ENCODE assay signal across 28 cellular contexts in genomic region chr1:235291599-235291998, GRCh38. TPM values are rescaled to one million over a fixed set of nuclear protein-coding genes. Genes with fewer than 3 reads are reported as not detected.
DNase-seq lines count a peak whose midpoint lies in the region; TF ChIP-seq lines count a peak whose summit lies in the region.
"Had no signal": no experiment of that assay in that cellular context is flagged by ENCODE, and none has a peak within 500 bp of the region (broad histone marks: within the 10 kb centered on the region; RNA-seq: fewer than 3 reads in every experiment).

No MANE protein-coding gene starts in this region.

- no peak overlapping the region for H3K4me3 Mint-ChIP-seq in activated T-cell treated with anti-CD3 and anti-CD28 coated beads, Interleukin-2, amount 50 U/mL, for 24 hours
- peak overlapping the region in 1 of 5 donors; percentile 29 for H3K4me3 Mint-ChIP-seq in immature natural killer cell
- H3K4me3 Mint-ChIP-seq in type B pancreatic cell, result no peak overlapping the region
- H3K4me3 Mint-ChIP-seq: natural killer cell treated with Interleukin-12 subunit alpha and Interleukin-12 subunit beta and Interleukin-15 and Interleukin-18, amount 100 ng/mL, for 72 hours; stimulated activated naive CD8-positive, alpha-beta T cell treated with anti-CD3 and anti-CD28 coated beads, Interleukin-15, amount 100 ng/mL, for 72 hours; T-cell had no signal

- TF ChIP-seq CTCF in SU-DHL-6 (IDR thresholded peaks at IDR 0.05; ENCODE audit: insufficient read depth, low read length, poor library complexity, severe bottlenecking), result no peak
- no peak for TF ChIP-seq CTCF in type B pancreatic cell (conservative IDR thresholded peaks at IDR 0.05)
- TF ChIP-seq CTCF in thyroid gland (IDR thresholded peaks at IDR 0.05), result no peak

- peaks cover 12% of the 10 kb centered on the region for H3F3A ChIP-seq in SU-DHL-6 (ENCODE audit: insufficient read depth)

- H2AFZ ChIP-seq in SU-DHL-6 (ENCODE audit: low read depth, low read length, severe bottlenecking), result no peak overlapping the region

- no peak for DNase-seq in activated T-cell treated with anti-CD3 and anti-CD28 coated beads, Interleukin-2, amount 50 U/mL, for 24 hours
- no peak for DNase-seq in activated T-cell treated with anti-CD3 and anti-CD28 coated beads, Interleukin-2, amount 50 U/mL, for 1 hour
- no peak for DNase-seq in immature natural killer cell
- no peak for DNase-seq in type B pancreatic cell (ENCODE audit: extremely low spot score, unreplicated experiment)
- no peak for DNase-seq in thyroid gland
- no peak for DNase-seq in activated CD4-positive, alpha-beta T cell treated with anti-CD3 and anti-CD28 coated beads for 1 hour
- no peak for DNase-seq in NCI-H446 treated with DMSO at 0.1 percent for 48 hours (lab: John Stamatoyannopoulos, UW)
- DNase-seq: activated T-cell treated with anti-CD3 and anti-CD28 coated beads for 4 hours; amniotic stem cell; BE2C; Calu3; DND-41; effector CD4-positive, alpha-beta T cell; left ventricle myocardium superior; midbrain; NCI-H1048; NCI-H187 treated with DMSO at 0.1 percent for 48 hours; NCI-H2171 treated with DMSO at 0.1 percent for 48 hours; NCI-H526; retina; SJCRH30; stimulated activated naive CD8-positive, alpha-beta T cell treated with anti-CD3 and anti-CD28 coated beads, Interleukin-15, amount 100 ng/mL, for 72 hours; T-cell; tibial artery had no signal

- no peak for TF ChIP-seq POLR2A in thyroid gland (IDR thresholded peaks at IDR 0.05)

- H3K4me1 Mint-ChIP-seq in activated T-cell treated with anti-CD3 and anti-CD28 coated beads, Interleukin-2, amount 50 U/mL, for 24 hours (ENCODE audit: low read depth), result peaks cover 67% of the 10 kb centered on the region
- peaks cover 59 to 80% of the 10 kb centered on the region in 2 donors for H3K4me1 Mint-ChIP-seq in immature natural killer cell
- peaks cover 30% of the 10 kb centered on the region for H3K4me1 Mint-ChIP-seq in type B pancreatic cell (ENCODE audit: unreplicated experiment)

- H3K27ac ChIP-seq in SU-DHL-6 (ENCODE audit: low read depth, low read length), result peak overlapping the region; percentile 23; the same call in 1 of the 2 replicates
- no peak overlapping the region for H3K27ac ChIP-seq in thyroid gland
- H3K27ac ChIP-seq: epithelial cell of prostate, SJCRH30, skin epidermis, tibial artery had no signal

- peaks cover 96% of the 10 kb centered on the region for H3K79me2 ChIP-seq in SU-DHL-6 (ENCODE audit: insufficient read depth, low read length)

- H3K9ac ChIP-seq in SU-DHL-6 (ENCODE audit: low read length), result no peak overlapping the region

- H3K36me3 Mint-ChIP-seq in activated T-cell treated with anti-CD3 and anti-CD28 coated beads, Interleukin-2, amount 50 U/mL, for 24 hours (ENCODE audit: low read depth), result peaks cover 8% of the 10 kb centered on the region
- H3K36me3 Mint-ChIP-seq in immature natural killer cell (no peaks in the 10 kb centered on the region), type B pancreatic cell (no peaks in the 10 kb centered on the region)
- H3K36me3 Mint-ChIP-seq: natural killer cell treated with Interleukin-12 subunit alpha and Interleukin-12 subunit beta and Interleukin-15 and Interleukin-18, amount 100 ng/mL, for 72 hours had no signal

- H3K27me3 ChIP-seq in SU-DHL-6 (ENCODE audit: low read length) (no peaks in the 10 kb centered on the region), thyroid gland (no peaks in the 10 kb centered on the region)
- H3K27me3 ChIP-seq: BE2C, SJCRH30, tibial artery had no signal

- H3K36me3 ChIP-seq in SU-DHL-6 (ENCODE audit: low read length), result no peaks in the 10 kb centered on the region
- H3K36me3 ChIP-seq in thyroid gland, result no peaks in the 10 kb centered on the region
- H3K36me3 ChIP-seq: BE2C, tibial artery had no signal

- intact Hi-C loops in thyroid gland (cut with DNase I), result no loop called here

- WGBS in thyroid gland, 2 donors, result 73 to 76% methylated on average over 6 of the region's 6 CpGs

- H3K9me2 ChIP-seq in SU-DHL-6 (replicated peaks; ENCODE audit: insufficient read depth, low read length), result no peaks in the 10 kb centered on the region

- H3K4me3 ChIP-seq in SU-DHL-6 (ENCODE audit: insufficient read depth, low read length, poor library complexity, severe bottlenecking) (no peak overlapping the region), thyroid gland (replicated peaks in 1 of 3) (no peak overlapping the region)
- H3K4me3 ChIP-seq: SJCRH30, skin epidermis, tibial artery had no signal

- H3K4me1 ChIP-seq in thyroid gland, result peaks cover 18 to 28% of the 10 kb centered on the region in 2 donors
- H3K4me1 ChIP-seq: BE2C had no signal

- peak overlapping the region; percentile 20 for H3K27ac Mint-ChIP-seq in activated T-cell treated with anti-CD3 and anti-CD28 coated beads, Interleukin-2, amount 50 U/mL, for 24 hours
- H3K27ac Mint-ChIP-seq in immature natural killer cell, result peak overlapping the region in 5 of 6 donors; percentile 4 to 53 (median 36)
- H3K27ac Mint-ChIP-seq in type B pancreatic cell, result peak overlapping the region; percentile 19
- H3K27ac Mint-ChIP-seq: natural killer cell treated with Interleukin-12 subunit alpha and Interleukin-12 subunit beta and Interleukin-15 and Interleukin-18, amount 100 ng/mL, for 72 hours had no signal

- H3K27me3 Mint-ChIP-seq in activated T-cell treated with anti-CD3 and anti-CD28 coated beads, Interleukin-2, amount 50 U/mL, for 24 hours, result no peaks in the 10 kb centered on the region
- H3K27me3 Mint-ChIP-seq in immature natural killer cell (ENCODE audit: low read depth in 3 of 3) (peaks cover 3 to 4% (median 3%) of the 10 kb centered on the region in 3 donors), type B pancreatic cell (no peaks in the 10 kb centered on the region)
- H3K27me3 Mint-ChIP-seq: natural killer cell treated with Interleukin-12 subunit alpha and Interleukin-12 subunit beta and Interleukin-15 and Interleukin-18, amount 100 ng/mL, for 72 hours; stimulated activated naive CD8-positive, alpha-beta T cell treated with anti-CD3 and anti-CD28 coated beads, Interleukin-15, amount 100 ng/mL, for 72 hours; T-cell had no signal

- H3K9me3 Mint-ChIP-seq in activated T-cell treated with anti-CD3 and anti-CD28 coated beads, Interleukin-2, amount 50 U/mL, for 24 hours, result no peaks in the 10 kb centered on the region
- H3K9me3 Mint-ChIP-seq in immature natural killer cell (peaks cover 0 to 3% (median 0%) of the 10 kb centered on the region in 6 donors), type B pancreatic cell (peaks cover 5% of the 10 kb centered on the region)
- H3K9me3 Mint-ChIP-seq: stimulated activated naive CD8-positive, alpha-beta T cell treated with anti-CD3 and anti-CD28 coated beads, Interleukin-15, amount 100 ng/mL, for 72 hours; T-cell had no signal

- H3K4me2 ChIP-seq in SU-DHL-6 (ENCODE audit: low read depth, low read length, poor library complexity, severe bottlenecking), result peak overlapping the region; percentile 9

- H3K9me3 ChIP-seq in SU-DHL-6 (ENCODE audit: insufficient read depth, low read length) (no peaks in the 10 kb centered on the region), thyroid gland (no peaks in the 10 kb centered on the region)
- H3K9me3 ChIP-seq: BE2C, SJCRH30, tibial artery had no signal

- peaks cover 20% of the 10 kb centered on the region for H4K20me1 ChIP-seq in SU-DHL-6 (ENCODE audit: low read depth, low read length)

RNA-seq across cellular contexts. Expression of gene ARID4B, which starts 36.4 kb away (rescaled TPM):
- 10 to 100 TPM; 28.3 to 77.9 (median 34.2) TPM for polyA plus RNA-seq in immature natural killer cell
- total RNA-seq in type B pancreatic cell (ENCODE audit: low replicate concordance) (33.5 and 42.4 TPM in 2 replicates), thyroid gland (10 to 100 TPM; 49.0 to 65.4 (median 52.5) TPM)

RNA-seq across cellular contexts. Expression of gene GGPS1, which starts 36.8 kb away (rescaled TPM):
- polyA plus RNA-seq in immature natural killer cell, result 10 to 100 TPM; 38.8 to 60.1 (median 50.5) TPM
- 33.9 and 45.5 TPM in 2 replicates for total RNA-seq in type B pancreatic cell (ENCODE audit: low replicate concordance)
- 10 to 100 TPM; 24.3 to 42.7 (median 33.2) TPM for total RNA-seq in thyroid gland
